In the genomic region with DNA sequence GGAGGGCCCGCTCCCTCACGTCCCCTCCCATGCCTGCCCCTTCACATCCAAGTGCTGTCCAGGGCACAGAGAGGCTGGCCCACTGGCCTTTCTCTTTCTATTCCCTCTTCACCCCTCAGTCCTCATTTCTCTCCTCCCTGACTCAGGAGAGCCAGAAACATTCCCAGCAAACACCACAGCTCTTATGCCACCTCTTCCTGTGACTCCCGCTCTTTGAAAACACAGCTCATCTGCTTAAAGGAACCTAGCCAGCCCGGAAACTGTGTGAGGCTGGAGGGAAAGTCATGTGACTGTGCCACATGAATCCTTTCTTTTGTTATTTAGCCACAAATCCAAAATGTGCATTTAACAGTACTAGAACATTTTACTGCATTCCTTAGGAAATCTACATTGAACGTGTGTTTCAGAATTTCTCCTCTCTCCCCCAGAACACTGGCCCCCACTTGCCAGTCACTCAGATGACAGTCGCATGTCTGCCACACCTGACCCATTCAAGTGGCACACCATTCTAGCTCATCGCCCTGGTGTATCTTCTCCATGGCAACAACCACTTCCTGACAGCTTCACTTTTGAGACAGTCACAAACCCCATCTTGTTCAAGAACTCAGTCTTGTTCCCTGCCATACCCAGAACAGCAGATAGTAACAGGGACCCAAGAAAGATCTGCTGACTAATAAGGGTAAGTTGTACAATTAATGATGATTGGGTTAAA, we compare ENCODE assay signal across 8 cellular contexts. TPM values are rescaled to one million over a fixed set of nuclear protein-coding genes. Genes with fewer than 3 reads are reported as not detected.
DNase-seq lines count a peak whose midpoint lies in the region; ATAC-seq, FAIRE-seq and TF ChIP-seq lines count a peak whose summit lies in the region.

No MANE protein-coding gene starts in this region.

- TF ChIP-seq CTCF in PC-3 (conservative IDR thresholded peaks at IDR 0.05; ENCODE audit: low read depth, low read length) (no peak), pancreas (IDR thresholded peaks at IDR 0.05) (no peak), gastrocnemius medialis (IDR thresholded peaks at IDR 0.05 in 4 of 5, conservative IDR thresholded peaks at IDR 0.05 in 1 of 5) (no peak)

- intact Hi-C loops in PC-3 (cut with micrococcal nuclease) = no loop called here
- intact Hi-C loops in pancreas (cut with DNase I) = no loop called here
- intact Hi-C loops in gastrocnemius medialis (cut with DNase I; ENCODE audit: low total_unique reads) = no loop called here

- H3K27ac Mint-ChIP-seq in activated naive CD4-positive, alpha-beta T cell treated with anti-CD3 and anti-CD28 coated beads, Interleukin-2, amount 50 U/mL, for 72 hours = peak overlapping the region; percentile 89 to 93

- H3K4me2 ChIP-seq in PC-3 (ENCODE audit: low read length) = no peak overlapping the region

- no peaks in the 10 kb centered on the region for H3F3A ChIP-seq in PC-3 (ENCODE audit: low read length, unreplicated experiment)

- peaks cover 3% of the 10 kb centered on the region; the same call in 1 of the 2 replicates for H3K36me3 ChIP-seq in PC-3 (ENCODE audit: low read depth, low read length)
- H3K36me3 ChIP-seq in pancreas = peaks cover 0 to 6% (median 3%) of the 10 kb centered on the region in 3 donors
- H3K36me3 ChIP-seq in gastrocnemius medialis = no peaks in the 10 kb centered on the region

- peaks cover 11% of the 10 kb centered on the region in 2 donors for H3K9me3 Mint-ChIP-seq in activated naive CD4-positive, alpha-beta T cell treated with anti-CD3 and anti-CD28 coated beads, Interleukin-2, amount 50 U/mL, for 72 hours

- H2AFZ ChIP-seq in PC-3 (ENCODE audit: low read length) = no peak overlapping the region

- no peak overlapping the region for H3K9ac ChIP-seq in PC-3 (ENCODE audit: low read length)

- peaks cover 20% of the 10 kb centered on the region for H3K4me1 ChIP-seq in PC-3 (ENCODE audit: insufficient read depth, low read length)
- peaks cover 40 to 45% (median 41%) of the 10 kb centered on the region in 3 donors for H3K4me1 ChIP-seq in pancreas
- H3K4me1 ChIP-seq in gastrocnemius medialis = peaks cover 14 to 19% of the 10 kb centered on the region in 2 donors

- H3K27me3 ChIP-seq in PC-3 (ENCODE audit: low read length) (no peaks in the 10 kb centered on the region), pancreas (no peaks in the 10 kb centered on the region), gastrocnemius medialis (no peaks in the 10 kb centered on the region)

- FAIRE-seq in pancreas (lab: Jason Lieb, UNC) = no peak

- no peak overlapping the region for H3K4me3 ChIP-seq in PC-3 (ENCODE audit: low read length)
- no peak overlapping the region for H3K4me3 ChIP-seq in pancreas
- no peak overlapping the region for H3K4me3 ChIP-seq in gastrocnemius medialis

- peaks cover 10 to 11% of the 10 kb centered on the region in 2 donors for H3K36me3 Mint-ChIP-seq in activated naive CD4-positive, alpha-beta T cell treated with anti-CD3 and anti-CD28 coated beads, Interleukin-2, amount 50 U/mL, for 72 hours

- CTCF ChIA-PET in PC-3 (lab: Charles Lee) = no interaction called here

- no peak overlapping the region for H3K27ac ChIP-seq in PC-3 (ENCODE audit: low read length)
- H3K27ac ChIP-seq in pancreas = peak overlapping the region in 2 of 4 donors; percentile 42 to 64
- no peak overlapping the region for H3K27ac ChIP-seq in gastrocnemius medialis

- H4K20me1 ChIP-seq in PC-3 (ENCODE audit: low read length) = peaks cover 26% of the 10 kb centered on the region

- H3K9me2 ChIP-seq in PC-3 (replicated peaks; ENCODE audit: low read length) = no peaks in the 10 kb centered on the region

- no peak for DNase-seq in PC-3
- DNase-seq in activated naive CD4-positive, alpha-beta T cell treated with anti-CD3 and anti-CD28 coated beads, Interleukin-2, amount 50 U/mL, for 72 hours (ENCODE audit: low spot score in 2 of 2) = peak; percentile 25 to 60
- peak in 1 of 6 donors; percentile 15 for DNase-seq in pancreas
- DNase-seq in NCI-H1436 (lab: John Stamatoyannopoulos, UW) = no peak
- DNase-seq in gastrocnemius medialis = no peak
- DNase-seq in DMS 273 (lab: John Stamatoyannopoulos, UW; ENCODE audit: unreplicated experiment) = no peak

- no peaks in the 10 kb centered on the region for H3K9me3 ChIP-seq in PC-3 (ENCODE audit: low read length)
- no peaks in the 10 kb centered on the region for H3K9me3 ChIP-seq in pancreas
- H3K9me3 ChIP-seq in gastrocnemius medialis = no peaks in the 10 kb centered on the region

- no TSS peak for BruUV-seq in PC-3 (replicated peaks; lab: Mats Ljungman, UMichigan)

- 73 to 77% methylated on average over 7 of the region's 7 CpGs for WGBS in pancreas, 2 donors

- in situ Hi-C loops in gastrocnemius medialis (cut with MboI; ENCODE audit: low sequenced_read_pairs in 4 of 4) = no loop called here

- no peak for TF ChIP-seq POLR2A in gastrocnemius medialis (IDR thresholded peaks at IDR 0.05)

- ATAC-seq in GM19351 (IDR thresholded peaks at IDR 0.05; ENCODE audit: unreplicated experiment) = peak; percentile 88
- ATAC-seq in PC-3 = peak; percentile 39
- ATAC-seq in activated naive CD4-positive, alpha-beta T cell treated with anti-CD3 and anti-CD28 coated beads, Interleukin-2, amount 50 U/mL, for 72 hours = peak; percentile 99
- peak; percentile 19 to 49 (median 33) for ATAC-seq in pancreas
- ATAC-seq in gastrocnemius medialis = no peak
- no peak for ATAC-seq in GM21723 (IDR thresholded peaks at IDR 0.05; ENCODE audit: unreplicated experiment)

- POLR2A ChIA-PET in PC-3 (lab: Charles Lee; ENCODE audit: unreplicated experiment) = no interaction called here

- peaks cover 88% of the 10 kb centered on the region for H3K79me2 ChIP-seq in PC-3 (ENCODE audit: low read length)

RNA-seq across cellular contexts. Expression of gene GRB10, which starts 42.8 kb away (rescaled TPM):
- total RNA-seq in PC-3 (2014; rRNA removed) (61.3 and 89.8 TPM in 2 replicates), pancreas (100 to 1,000 TPM in 5 of 6 donors, 10 to 100 TPM in 1; 96.5 to 199 (median 155) TPM), gastrocnemius medialis (10 to 100 TPM; 40.4 to 88.6 (median 61.1) TPM)
- 1 to 10 TPM; 2.6 to 6.6 TPM for total RNA-seq in activated naive CD4-positive, alpha-beta T cell treated with anti-CD3 and anti-CD28 coated beads, Interleukin-2, amount 50 U/mL, for 72 hours
- polyA plus RNA-seq in pancreas = 10 to 100 TPM; 69.9 to 94.9 TPM

Comparison
In these comparisons a context has a peak if more than half of its experiments do, and no peak if none do; other contexts are left out.
1. ATAC-seq: peak in GM19351 (single experiment), PC-3 (single experiment), activated naive CD4-positive, alpha-beta T cell treated with anti-CD3 and anti-CD28 coated beads, Interleukin-2, amount 50 U/mL, for 72 hours (2 of 2) and pancreas (4 of 4); none in gastrocnemius medialis (0 of 2) and GM21723 (single experiment).
2. DNase-seq: peak in activated naive CD4-positive, alpha-beta T cell treated with anti-CD3 and anti-CD28 coated beads, Interleukin-2, amount 50 U/mL, for 72 hours (2 of 2); none in PC-3 (single experiment), NCI-H1436 (single experiment), gastrocnemius medialis (0 of 2) and DMS 273 (single experiment).